23 cellular contexts compared by ENCODE assay signal in genomic region chr10:51007781-51008180, GRCh38.
DNase-seq lines count a peak whose midpoint lies in the region; ATAC-seq and TF ChIP-seq lines count a peak whose summit lies in the region.
"Had no signal": no experiment of that assay in that cellular context is flagged by ENCODE, and none has a peak within 500 bp of the region (broad histone marks: within the 10 kb centered on the region; RNA-seq: fewer than 3 reads in every experiment).

No MANE protein-coding gene starts in this region.

- H3K27ac ChIP-seq in dorsolateral prefrontal cortex, result no peak overlapping the region
- H3K27ac ChIP-seq: coronary artery, prostate gland, SK-N-MC, upper lobe of right lung, WERI-Rb-1 had no signal

- DNase-seq in AG08395 (ENCODE audit: low spot score) (peak; percentile 62), HT1080 (ENCODE audit: low read depth) (peak; percentile 48), amniotic epithelial cell (ENCODE audit: low read depth) (peak; percentile 43), fibroblast of pulmonary artery (ENCODE audit: low read depth) (peak; percentile 52), NCI-H2196 treated with DMSO at 0.1 percent for 48 hours (lab: John Stamatoyannopoulos, UW; ENCODE audit: unreplicated experiment) (no peak), DMS 273 treated with DMSO at 0.1 percent for 48 hours (lab: John Stamatoyannopoulos, UW) (no peak), dorsolateral prefrontal cortex (no peak)
- DNase-seq: 8988T; activated CD4-positive, alpha-beta T cell treated with anti-CD3 and anti-CD28 coated beads, Interleukin-2, amount 10 ng/mL, durations not matched to agents 7 days and 5 days; BE2C; COR-L47; kidney; NCI-H2107; NCI-H524 treated with DMSO at 0.1 percent for 48 hours; RPMI8226; T-helper 17 cell; upper lobe of right lung; WERI-Rb-1 had no signal

- TF ChIP-seq CTCF in fibroblast of pulmonary artery (IDR thresholded peaks at IDR 0.05; ENCODE audit: low read length, missing control alignments) (no peak), dorsolateral prefrontal cortex (IDR thresholded peaks at IDR 0.05 in 54 of 56, conservative IDR thresholded peaks at IDR 0.05 in 2 of 56; ENCODE audit: low read depth in 1 of 56, partially characterized antibody in 56 of 56) (no peak)

- peaks cover 0 to 7% (median 0%) of the 10 kb centered on the region in 45 donors for H3K27me3 ChIP-seq in dorsolateral prefrontal cortex
- H3K27me3 ChIP-seq: upper lobe of right lung had no signal

- intact Hi-C loops in dorsolateral prefrontal cortex (cut with DNase I), result loop anchor here in 1 of 2 donors (5.0 kb wide), 1 partner anchor 1210 kb away; no protein-coding TSS in a partner anchor

- no peak for ATAC-seq in GM21737 (IDR thresholded peaks at IDR 0.05; ENCODE audit: unreplicated experiment)
- ATAC-seq: T-helper 17 cell, upper lobe of right lung had no signal

- H3K4me3 ChIP-seq in fibroblast of pulmonary artery (replicated peaks; ENCODE audit: low read depth, low read length) (no peak overlapping the region), dorsolateral prefrontal cortex (no peak overlapping the region)
- H3K4me3 ChIP-seq: coronary artery, lung, prostate gland, SK-N-MC, upper lobe of right lung had no signal

Comparison
In these comparisons a context has a peak if more than half of its experiments do, and no peak if none do; other contexts are left out.
1. DNase-seq: peak in AG08395 (single experiment), HT1080 (single experiment), amniotic epithelial cell (single experiment) and fibroblast of pulmonary artery (single experiment); none in NCI-H2196 treated with DMSO at 0.1 percent for 48 hours (single experiment), DMS 273 treated with DMSO at 0.1 percent for 48 hours (single experiment) and dorsolateral prefrontal cortex (0 of 10).